In the genomic region with DNA sequence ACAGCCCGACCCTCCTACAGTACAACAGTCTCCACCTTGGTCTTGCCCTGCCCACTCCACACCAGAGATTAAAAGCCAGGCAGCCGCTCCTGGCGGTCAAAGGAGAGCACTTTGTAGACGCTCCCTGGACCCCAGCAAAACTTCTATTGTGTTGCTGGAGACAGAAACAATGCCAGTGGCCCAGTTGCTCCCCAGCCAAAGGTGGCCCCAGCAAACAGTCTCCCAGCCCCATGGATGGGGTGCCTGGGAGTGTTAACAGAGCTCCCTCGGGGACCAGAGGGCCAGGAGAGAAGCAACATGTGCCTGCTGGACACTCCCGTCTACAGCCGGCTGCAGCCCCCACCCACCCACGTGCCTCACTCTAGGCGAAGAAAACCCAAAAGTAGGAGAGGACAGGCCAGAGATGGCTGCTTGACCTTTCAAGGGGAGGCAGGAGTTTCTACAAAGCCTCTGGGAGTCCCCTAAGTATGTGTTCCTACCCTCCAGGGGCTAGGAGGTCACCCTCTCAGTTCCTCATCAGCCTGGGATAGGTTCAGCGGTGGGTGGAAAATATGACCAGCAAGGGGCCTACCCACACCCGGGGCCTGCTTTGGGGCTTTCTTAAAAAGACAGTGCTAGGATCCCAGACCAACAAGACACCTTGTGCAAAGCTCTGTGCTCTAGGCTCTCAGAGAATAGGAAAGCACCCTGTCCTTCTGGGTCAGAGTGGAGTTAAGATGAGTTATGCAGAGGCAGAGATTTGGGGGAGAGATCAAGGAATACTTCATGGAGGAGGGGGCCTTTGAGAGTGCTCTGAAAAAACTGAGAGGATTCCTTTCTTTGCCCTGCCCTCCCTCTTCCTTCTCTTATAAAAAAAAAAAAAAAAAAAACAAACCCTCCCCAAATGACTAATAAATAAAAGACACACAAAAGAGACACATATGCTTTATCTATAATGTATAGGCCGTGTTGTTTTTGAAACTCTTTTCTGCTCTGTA, we compare ENCODE assay signal across 8 cellular contexts. TPM values are rescaled to one million over a fixed set of nuclear protein-coding genes. Genes with fewer than 3 reads are reported as not detected.
DNase-seq lines count a peak whose midpoint lies in the region; ATAC-seq lines count a peak whose summit lies in the region.

No MANE protein-coding gene starts in this region.

- peaks cover 0 to 4% of the 10 kb centered on the region in 2 donors for H3K4me1 Mint-ChIP-seq in natural killer cell treated with Interleukin-12 subunit alpha and Interleukin-12 subunit beta and Interleukin-15 and Interleukin-18, amount 100 ng/mL, for 72 hours (ENCODE audit: low read depth in 2 of 2)

- no peaks in the 10 kb centered on the region for H4K20me1 ChIP-seq in GM23248 (ENCODE audit: insufficient read depth)

- H3K27ac ChIP-seq in HUES64 (ENCODE audit: low read depth, low read length) (peak overlapping the region; percentile 1; the same call in 1 of the 2 replicates), GM23248 (no peak overlapping the region)

- peak; percentile 89 for ATAC-seq in GM18868 (IDR thresholded peaks at IDR 0.05; ENCODE audit: unreplicated experiment)
- peak; percentile 91 for ATAC-seq in GM21723 (IDR thresholded peaks at IDR 0.05; ENCODE audit: unreplicated experiment)
- peak; percentile 49 to 66 for ATAC-seq in natural killer cell treated with Interleukin-12 subunit alpha and Interleukin-12 subunit beta and Interleukin-15 and Interleukin-18, amount 100 ng/mL, for 72 hours

- no peaks in the 10 kb centered on the region for H3K9me3 Mint-ChIP-seq in natural killer cell treated with Interleukin-12 subunit alpha and Interleukin-12 subunit beta and Interleukin-15 and Interleukin-18, amount 100 ng/mL, for 72 hours

- no peaks in the 10 kb centered on the region for H3K79me2 ChIP-seq in GM23248 (ENCODE audit: insufficient read depth)

- WGBS in HUES64, result 20% methylated on average over 11 of the region's 12 CpGs
- 63 to 66% methylated on average over 12 of the region's 12 CpGs for WGBS in GM23248 (ENCODE audit: low coverage in 1 of 2, low lambda C conversion rate in 2 of 2, missing lambda C conversion rate in 2 of 2), 2 experiments

- no peak overlapping the region for H3K4me3 ChIP-seq in HUES64 (ENCODE audit: low read length)
- no peak overlapping the region for H3K4me3 ChIP-seq in GM23248

- H3K36me3 ChIP-seq in HUES64 (ENCODE audit: insufficient read depth, low read length), result no peaks in the 10 kb centered on the region
- no peaks in the 10 kb centered on the region for H3K36me3 ChIP-seq in GM23248 (ENCODE audit: low read depth)

- H3F3A ChIP-seq in GM23248 (ENCODE audit: insufficient read depth), result no peaks in the 10 kb centered on the region

- H3K27me3 Mint-ChIP-seq in natural killer cell treated with Interleukin-12 subunit alpha and Interleukin-12 subunit beta and Interleukin-15 and Interleukin-18, amount 100 ng/mL, for 72 hours, result peaks cover 0 to 7% of the 10 kb centered on the region in 2 donors

- H3K36me3 Mint-ChIP-seq in natural killer cell treated with Interleukin-12 subunit alpha and Interleukin-12 subunit beta and Interleukin-15 and Interleukin-18, amount 100 ng/mL, for 72 hours, result no peaks in the 10 kb centered on the region

- DNase-seq in activated CD8-positive, alpha-beta memory T cell treated with anti-CD3 and anti-CD28 coated beads for 48 hours (ENCODE audit: low read depth in 2 of 3, low spot score in 2 of 3), result peak; percentile 45 to 71 (median 53)
- no peak for DNase-seq in natural killer cell treated with Interleukin-12 subunit alpha and Interleukin-12 subunit beta and Interleukin-15 and Interleukin-18, amount 100 ng/mL, for 72 hours (ENCODE audit: low spot score)
- no peak for DNase-seq in cerebellum (ENCODE audit: low spot score)
- DNase-seq in glomerular visceral epithelial cell (ENCODE audit: extremely low spot score), result no peak
- no peak for DNase-seq in GM23248

- H3K27me3 ChIP-seq in HUES64 (ENCODE audit: insufficient read depth, low read length) (no peaks in the 10 kb centered on the region), GM23248 (replicated peaks; ENCODE audit: insufficient read depth) (peaks cover 13% of the 10 kb centered on the region)

- no peak overlapping the region for H2AFZ ChIP-seq in GM23248

- no peak overlapping the region for H3K4me2 ChIP-seq in GM23248 (ENCODE audit: unreplicated experiment)

- no peak overlapping the region for H3K4me3 Mint-ChIP-seq in natural killer cell treated with Interleukin-12 subunit alpha and Interleukin-12 subunit beta and Interleukin-15 and Interleukin-18, amount 100 ng/mL, for 72 hours

- in situ Hi-C loops in GM23248 (cut with MboI), result no loop called here

- no peaks in the 10 kb centered on the region for H3K9me3 ChIP-seq in HUES64 (ENCODE audit: insufficient read depth, low read depth, low read length)
- H3K9me3 ChIP-seq in GM23248 (ENCODE audit: low read depth), result no peaks in the 10 kb centered on the region

- H3K9me2 ChIP-seq in GM23248 (ENCODE audit: insufficient read depth), result no peaks in the 10 kb centered on the region

- H3K27ac Mint-ChIP-seq in natural killer cell treated with Interleukin-12 subunit alpha and Interleukin-12 subunit beta and Interleukin-15 and Interleukin-18, amount 100 ng/mL, for 72 hours, result peak overlapping the region in 1 of 2 donors; percentile 7

- peaks cover 9% of the 10 kb centered on the region for H3K4me1 ChIP-seq in HUES64 (ENCODE audit: insufficient read depth, low read length)
- H3K4me1 ChIP-seq in GM23248 (ENCODE audit: insufficient read depth), result peaks cover 9% of the 10 kb centered on the region; the same call in 1 of the 2 replicates

- H3K9ac ChIP-seq in HUES64 (ENCODE audit: low read depth, low read length), result peak overlapping the region; percentile 35; the same call in 1 of the 2 replicates
- no peak overlapping the region for H3K9ac ChIP-seq in GM23248

RNA-seq across cellular contexts. Expression of a gene that starts 19.0 kb away (rescaled TPM):
- polyA plus RNA-seq in HUES64 (2013, experiment 1 of 2), result 21.8 TPM
- polyA plus RNA-seq in HUES64 (2013, experiment 2 of 2), result 30.1 TPM
- 100 to 1,000 TPM; 132 to 167 TPM for total RNA-seq in natural killer cell treated with Interleukin-12 subunit alpha and Interleukin-12 subunit beta and Interleukin-15 and Interleukin-18, amount 100 ng/mL, for 72 hours
- total RNA-seq in cerebellum, result 55.3 TPM
- total RNA-seq in GM23248 (2014; rRNA removed; shearing (Covaris generic)), result 0.63 and 0.65 TPM in 2 replicates
- polyA plus RNA-seq in GM23248 (2016; fragmentation: Nextera tagmentation; extraction: Ambion mirVana), result 0.13 and 0.18 TPM in 2 replicates

Comparison
In these comparisons a context has a peak if more than half of its experiments do, and no peak if none do; other contexts are left out.
1. DNase-seq: peak in activated CD8-positive, alpha-beta memory T cell treated with anti-CD3 and anti-CD28 coated beads for 48 hours (3 of 3); none in natural killer cell treated with Interleukin-12 subunit alpha and Interleukin-12 subunit beta and Interleukin-15 and Interleukin-18, amount 100 ng/mL, for 72 hours (single experiment), cerebellum (single experiment), glomerular visceral epithelial cell (single experiment) and GM23248 (single experiment).
2. RNA of a gene that starts 19.0 kb away (total RNA-seq): 132 to 167 TPM in natural killer cell treated with Interleukin-12 subunit alpha and Interleukin-12 subunit beta and Interleukin-15 and Interleukin-18, amount 100 ng/mL, for 72 hours and 55.3 TPM in cerebellum (single experiment); 0.63 to 0.65 TPM in GM23248; every median in the first group is over 10 times any median in the second.
3. Peak in every context shown above with its lines, with median percentiles within 50 percentile points of each other: ATAC-seq.